In genomic region chr15:75533945-75534344, GRCh38 we compare ENCODE assay signal across 23 cellular contexts. TPM values are rescaled to one million over a fixed set of nuclear protein-coding genes. Genes with fewer than 3 reads are reported as not detected.
A peak's percentile ranks its signal among the peaks of the same experiment; 100 is the strongest.
DNase-seq lines count a peak whose midpoint lies in the region; ATAC-seq and TF ChIP-seq lines count a peak whose summit lies in the region.
"Had no signal": no experiment of that assay in that cellular context is flagged by ENCODE, and none has a peak within 500 bp of the region (broad histone marks: within the 10 kb centered on the region; RNA-seq: fewer than 3 reads in every experiment).

No MANE protein-coding gene starts in this region.

- no peak overlapping the region for H3K4me2 ChIP-seq in GM23338
- H3K4me2 ChIP-seq: BLaER1 treated with 17β-estradiol and CSF1 and Interleukin-3, amounts not matched to agents 10 nM and 100 nM had no signal

- H3K79me2 ChIP-seq in GM23338 (replicated peaks; ENCODE audit: insufficient read depth): peaks cover 88% of the 10 kb centered on the region

- H3K9me2 ChIP-seq in GM23338 (ENCODE audit: insufficient read depth): no peaks in the 10 kb centered on the region

- H3K27ac ChIP-seq in CD4-positive, CD25-positive, alpha-beta regulatory T cell (ENCODE audit: insufficient read depth, low read length, poor library complexity, severe bottlenecking): no peak overlapping the region
- H3K27ac ChIP-seq in GM23338 (ENCODE audit: low read depth): 0 out of 2 replicates have a peak overlapping the region, but pooled peaks have one; percentile 7
- no peak overlapping the region for H3K27ac ChIP-seq in suprapubic skin
- H3K27ac ChIP-seq: BLaER1 treated with 17β-estradiol and CSF1 and Interleukin-3, amounts not matched to agents 10 nM and 100 nM; left lung had no signal

- no peak overlapping the region for H3K4me3 Mint-ChIP-seq in CD4-positive, CD25-positive, alpha-beta regulatory T cell
- H3K4me3 Mint-ChIP-seq in GM23338 (no peak overlapping the region), mesothelial cell of epicardium (no peak overlapping the region), osteocyte (ENCODE audit: unreplicated experiment) (no peak overlapping the region), progenitor cell of endocrine pancreas (ENCODE audit: low read depth) (no peak overlapping the region)
- no peak overlapping the region for H3K4me3 Mint-ChIP-seq in activated T-helper 17 cell treated with anti-CD3 and anti-CD28 coated beads, Interleukin-2, amount 50 U/mL, for 72 hours
- H3K4me3 Mint-ChIP-seq: activated naive CD4-positive, alpha-beta T cell treated with anti-CD3 and anti-CD28 coated beads, Interleukin-2, amount 10 ng/mL, durations not matched to agents 7 days and 5 days; dendritic cell treated with granulocyte-macrophage colony-stimulating factor and Interleukin-4, amounts not matched to agents 40 ng/mL and 50 ng/mL, for 4 days; naive B cell had no signal

- TF ChIP-seq CTCF in GM23338 (conservative IDR thresholded peaks at IDR 0.05; ENCODE audit: low read depth in 2 of 2): no peak
- no peak for TF ChIP-seq CTCF in mesothelial cell of epicardium (IDR thresholded peaks at IDR 0.05; ENCODE audit: unreplicated experiment)
- TF ChIP-seq CTCF in osteocyte (IDR thresholded peaks at IDR 0.05): no peak
- no peak for TF ChIP-seq CTCF in suprapubic skin (IDR thresholded peaks at IDR 0.05)
- TF ChIP-seq CTCF in progenitor cell of endocrine pancreas (IDR thresholded peaks at IDR 0.05; ENCODE audit: unreplicated experiment): no peak

- no peaks in the 10 kb centered on the region for H3K9me3 Mint-ChIP-seq in CD4-positive, CD25-positive, alpha-beta regulatory T cell
- H3K9me3 Mint-ChIP-seq in GM23338 (no peaks in the 10 kb centered on the region), mesothelial cell of epicardium (no peaks in the 10 kb centered on the region), osteocyte (ENCODE audit: unreplicated experiment) (no peaks in the 10 kb centered on the region), progenitor cell of endocrine pancreas (ENCODE audit: low read depth) (no peaks in the 10 kb centered on the region)
- no peaks in the 10 kb centered on the region for H3K9me3 Mint-ChIP-seq in activated T-helper 17 cell treated with anti-CD3 and anti-CD28 coated beads, Interleukin-2, amount 50 U/mL, for 72 hours
- H3K9me3 Mint-ChIP-seq: activated naive CD4-positive, alpha-beta T cell treated with anti-CD3 and anti-CD28 coated beads, Interleukin-2, amount 10 ng/mL, durations not matched to agents 7 days and 5 days; dendritic cell treated with granulocyte-macrophage colony-stimulating factor and Interleukin-4, amounts not matched to agents 40 ng/mL and 50 ng/mL, for 4 days; naive B cell had no signal

- H3K4me1 ChIP-seq in CD4-positive, CD25-positive, alpha-beta regulatory T cell (ENCODE audit: control insufficient read depth, insufficient read depth, low read length, poor library complexity, severe bottlenecking): no peaks in the 10 kb centered on the region
- H3K4me1 ChIP-seq in GM23338 (ENCODE audit: insufficient read depth) (peaks cover 4% of the 10 kb centered on the region), suprapubic skin (peaks cover 29% of the 10 kb centered on the region)

- H3K9me3 ChIP-seq in CD4-positive, CD25-positive, alpha-beta regulatory T cell (ENCODE audit: control insufficient read depth in 2 of 2, low read length in 2 of 2): no peaks in the 10 kb centered on the region
- no peaks in the 10 kb centered on the region for H3K9me3 ChIP-seq in suprapubic skin
- H3K9me3 ChIP-seq: ascending aorta; BLaER1 treated with 17β-estradiol and CSF1 and Interleukin-3, amounts not matched to agents 10 nM and 100 nM; left lung had no signal

- peaks cover 53% of the 10 kb centered on the region for H4K20me1 ChIP-seq in GM23338 (replicated peaks; ENCODE audit: insufficient read depth)

- 83% methylated on average over 1 of the region's 1 CpG for WGBS in suprapubic skin

- no peaks in the 10 kb centered on the region for H3K27me3 Mint-ChIP-seq in CD4-positive, CD25-positive, alpha-beta regulatory T cell
- H3K27me3 Mint-ChIP-seq in GM23338 (ENCODE audit: insufficient read depth, low read depth, poor library complexity): peaks cover 4% of the 10 kb centered on the region
- H3K27me3 Mint-ChIP-seq in activated T-helper 17 cell treated with anti-CD3 and anti-CD28 coated beads, Interleukin-2, amount 50 U/mL, for 72 hours: no peaks in the 10 kb centered on the region
- H3K27me3 Mint-ChIP-seq in mesothelial cell of epicardium (ENCODE audit: low read depth): no peaks in the 10 kb centered on the region
- no peaks in the 10 kb centered on the region for H3K27me3 Mint-ChIP-seq in osteocyte (ENCODE audit: unreplicated experiment)
- H3K27me3 Mint-ChIP-seq in progenitor cell of endocrine pancreas: no peaks in the 10 kb centered on the region
- H3K27me3 Mint-ChIP-seq: activated naive CD4-positive, alpha-beta T cell treated with anti-CD3 and anti-CD28 coated beads, Interleukin-2, amount 10 ng/mL, durations not matched to agents 7 days and 5 days; dendritic cell treated with granulocyte-macrophage colony-stimulating factor and Interleukin-4, amounts not matched to agents 40 ng/mL and 50 ng/mL, for 4 days; naive B cell had no signal

- H3K27me3 ChIP-seq in CD4-positive, CD25-positive, alpha-beta regulatory T cell (ENCODE audit: control insufficient read depth, insufficient read depth, low read length): no peaks in the 10 kb centered on the region
- no peaks in the 10 kb centered on the region for H3K27me3 ChIP-seq in GM23338 (ENCODE audit: insufficient read depth)
- H3K27me3 ChIP-seq in suprapubic skin: no peaks in the 10 kb centered on the region
- H3K27me3 ChIP-seq: ascending aorta; BLaER1 treated with 17β-estradiol and CSF1 and Interleukin-3, amounts not matched to agents 10 nM and 100 nM; left lung had no signal

- H3K4me1 Mint-ChIP-seq in CD4-positive, CD25-positive, alpha-beta regulatory T cell: peaks cover 12 to 40% (median 33%) of the 10 kb centered on the region in 4 donors
- H3K4me1 Mint-ChIP-seq in GM23338: peaks cover 15% of the 10 kb centered on the region
- H3K4me1 Mint-ChIP-seq in activated T-helper 17 cell treated with anti-CD3 and anti-CD28 coated beads, Interleukin-2, amount 50 U/mL, for 72 hours: peaks cover 17% of the 10 kb centered on the region
- H3K4me1 Mint-ChIP-seq in mesothelial cell of epicardium: peaks cover 30% of the 10 kb centered on the region
- peaks cover 47% of the 10 kb centered on the region for H3K4me1 Mint-ChIP-seq in osteocyte (ENCODE audit: unreplicated experiment)
- H3K4me1 Mint-ChIP-seq in progenitor cell of endocrine pancreas (ENCODE audit: low read depth): peaks cover 32% of the 10 kb centered on the region

- H3K4me3 ChIP-seq in CD4-positive, CD25-positive, alpha-beta regulatory T cell (ENCODE audit: low read depth, low read length): no peak overlapping the region
- H3K4me3 ChIP-seq in GM23338 (no peak overlapping the region), suprapubic skin (no peak overlapping the region)
- H3K4me3 ChIP-seq: ascending aorta; BLaER1 treated with 17β-estradiol and CSF1 and Interleukin-3, amounts not matched to agents 10 nM and 100 nM; left lung had no signal

- ATAC-seq in CD4-positive, CD25-positive, alpha-beta regulatory T cell (ENCODE audit: low read depth in 2 of 2): no peak
- no peak for ATAC-seq in GM23338
- peak; percentile 63 for ATAC-seq in activated T-helper 17 cell treated with anti-CD3 and anti-CD28 coated beads, Interleukin-2, amount 50 U/mL, for 72 hours (replicated peaks)
- ATAC-seq: left lung had no signal

- TF ChIP-seq EP300 in suprapubic skin (IDR thresholded peaks at IDR 0.05): no peak

- no peak overlapping the region for H2AFZ ChIP-seq in GM23338

- H3K36me3 Mint-ChIP-seq in CD4-positive, CD25-positive, alpha-beta regulatory T cell: peaks cover 26% of the 10 kb centered on the region
- H3K36me3 Mint-ChIP-seq in GM23338 (ENCODE audit: low read depth) (peaks cover 11% of the 10 kb centered on the region; the same call in 2 of the 3 replicates), mesothelial cell of epicardium (no peaks in the 10 kb centered on the region), osteocyte (ENCODE audit: unreplicated experiment) (peaks cover 6% of the 10 kb centered on the region), progenitor cell of endocrine pancreas (ENCODE audit: insufficient read depth) (peaks cover 5% of the 10 kb centered on the region)
- H3K36me3 Mint-ChIP-seq in activated T-helper 17 cell treated with anti-CD3 and anti-CD28 coated beads, Interleukin-2, amount 50 U/mL, for 72 hours (ENCODE audit: low read depth): peaks cover 16% of the 10 kb centered on the region

- H3K36me3 ChIP-seq in CD4-positive, CD25-positive, alpha-beta regulatory T cell (ENCODE audit: control insufficient read depth, insufficient read depth, low read length): no peaks in the 10 kb centered on the region
- H3K36me3 ChIP-seq in GM23338 (ENCODE audit: insufficient read depth): no peaks in the 10 kb centered on the region
- no peaks in the 10 kb centered on the region for H3K36me3 ChIP-seq in suprapubic skin
- H3K36me3 ChIP-seq: ascending aorta, left lung had no signal

- TF ChIP-seq POLR2A in suprapubic skin (IDR thresholded peaks at IDR 0.05): no peak

- no peak for DNase-seq in CD4-positive, CD25-positive, alpha-beta regulatory T cell
- DNase-seq in GM23338 (ENCODE audit: low spot score) (no peak), mesothelial cell of epicardium (ENCODE audit: low spot score in 2 of 2, unreplicated experiment in 2 of 2) (no peak), osteocyte (ENCODE audit: extremely low spot score, unreplicated experiment) (no peak), suprapubic skin (ENCODE audit: low spot score in 2 of 2) (no peak), progenitor cell of endocrine pancreas (ENCODE audit: low spot score, unreplicated experiment) (no peak)
- DNase-seq: activated CD4-positive, alpha-beta T cell treated with anti-CD3 and anti-CD28 coated beads, Interleukin-2, amount 50 U/mL, for 48 hours; activated naive CD4-positive, alpha-beta T cell treated with anti-CD3 and anti-CD28 coated beads, Interleukin-2, amount 10 ng/mL, durations not matched to agents 7 days and 5 days; Calu3; DND-41; HCEC 1CT; KG1; left lung; naive B cell; NCI-H1694; NCI-H510A treated with DMSO at 0.1 percent for 48 hours; Right ventricle myocardium superior; stimulated activated CD8-positive, alpha-beta memory T cell treated with anti-CD3 and anti-CD28 coated beads, Interleukin-4, amount 100 ng/mL, for 48 hours; trophoblast cell had no signal

- H3K27ac Mint-ChIP-seq in CD4-positive, CD25-positive, alpha-beta regulatory T cell: peak overlapping the region; percentile 32 to 86 (median 66)
- no peak overlapping the region for H3K27ac Mint-ChIP-seq in GM23338
- H3K27ac Mint-ChIP-seq in activated T-helper 17 cell treated with anti-CD3 and anti-CD28 coated beads, Interleukin-2, amount 50 U/mL, for 72 hours: peak overlapping the region; percentile 78
- peak overlapping the region; percentile 89 for H3K27ac Mint-ChIP-seq in mesothelial cell of epicardium
- no peak overlapping the region for H3K27ac Mint-ChIP-seq in osteocyte (ENCODE audit: unreplicated experiment)
- H3K27ac Mint-ChIP-seq in progenitor cell of endocrine pancreas: no peak overlapping the region
- H3K27ac Mint-ChIP-seq: activated naive CD4-positive, alpha-beta T cell treated with anti-CD3 and anti-CD28 coated beads, Interleukin-2, amount 10 ng/mL, durations not matched to agents 7 days and 5 days; dendritic cell treated with granulocyte-macrophage colony-stimulating factor and Interleukin-4, amounts not matched to agents 40 ng/mL and 50 ng/mL, for 4 days had no signal

- peaks cover 18% of the 10 kb centered on the region for H3F3A ChIP-seq in GM23338 (replicated peaks; ENCODE audit: low read depth)

RNA-seq across cellular contexts. Expression of gene PTPN9, which starts 45.2 kb away (rescaled TPM):
- 24.7 TPM for total RNA-seq in CD4-positive, CD25-positive, alpha-beta regulatory T cell
- 10 to 100 TPM; 18.3 to 29.8 (median 23.3) TPM for polyA plus RNA-seq in CD4-positive, CD25-positive, alpha-beta regulatory T cell
- 27.2 and 32.7 TPM in 2 replicates for total RNA-seq in GM23338 (2014; rRNA removed; shearing (Covaris generic))
- 12.1 and 13.3 TPM in 2 replicates for polyA plus RNA-seq in GM23338 (2016; fragmentation: Nextera tagmentation; extraction: Ambion mirVana)
- 10 to 100 TPM; 17.8 to 38.4 TPM for total RNA-seq in activated T-helper 17 cell treated with anti-CD3 and anti-CD28 coated beads, Interleukin-2, amount 50 U/mL, for 72 hours
- total RNA-seq in mesothelial cell of epicardium (32.1 to 36.2 TPM (median 32.1 TPM) in 3 replicates), osteocyte (50.1 and 53.4 TPM in 2 replicates), suprapubic skin (10 to 100 TPM in 3 of 4 donors, 1 to 10 TPM in 1; 8.6 to 24.5 (median 13.3) TPM), progenitor cell of endocrine pancreas (35.2 and 37.1 TPM in 2 replicates)

Comparison
In these comparisons a context has a peak if more than half of its experiments do, and no peak if none do; other contexts are left out.
1. H3K27ac Mint-ChIP-seq: peak in CD4-positive, CD25-positive, alpha-beta regulatory T cell (3 of 3), activated T-helper 17 cell treated with anti-CD3 and anti-CD28 coated beads, Interleukin-2, amount 50 U/mL, for 72 hours (single experiment) and mesothelial cell of epicardium (single experiment); none in GM23338 (single experiment), osteocyte (single experiment) and progenitor cell of endocrine pancreas (single experiment).